ENCODE assay signal across 35 cellular contexts in genomic region chr10:35885076-35885475, GRCh38.
"Had no signal": no experiment of that assay in that cellular context is flagged by ENCODE, and none has a peak within 500 bp of the region (broad histone marks: within the 10 kb centered on the region; RNA-seq: fewer than 3 reads in every experiment).

No MANE protein-coding gene starts in this region.

- H3K9me3 Mint-ChIP-seq: activated B cell treated with CpG ODN at 0.5 μM for 24 hours; activated CD4-positive, alpha-beta memory T cell treated with anti-CD3 and anti-CD28 coated beads for 36 hours; activated naive CD4-positive, alpha-beta T cell treated with anti-CD3 and anti-CD28 coated beads, Interleukin-2, amount 50 U/mL, for 24 hours; activated naive CD8-positive, alpha-beta T cell treated with anti-CD3 and anti-CD28 coated beads, Interleukin-2, amount 10 ng/mL, durations not matched to agents 7 days and 5 days; activated T-helper 2 cell treated with anti-CD3 and anti-CD28 coated beads, Interferon-gamma antibody, Interleukin-2, Interleukin-4, amounts not matched to agents 10 μg/mL and 5 μg/mL and 100 μg/mL, durations not matched to agents 14 hours and 24 hours and 36 hours; T-helper 1 cell treated with Interleukin-12 subunit alpha and Interleukin-12 subunit beta and Interleukin-4 antibody, amounts not matched to agents 30 μg/mL and 1 μg/mL, for 36 hours; T-helper 2 cell treated with Interferon-gamma antibody and Interleukin-4, amounts not matched to agents 5 μg/mL and 100 μg/mL, for 36 hours had no signal

- H3K4me3 ChIP-seq: body of pancreas, breast epithelium, Peyer's patch, SJSA1 had no signal

- H3K9me3 ChIP-seq: body of pancreas, breast epithelium, Peyer's patch, SJSA1, SK-N-SH had no signal

- H3K36me3 Mint-ChIP-seq: activated CD4-positive, alpha-beta memory T cell treated with anti-CD3 and anti-CD28 coated beads for 36 hours; activated naive CD4-positive, alpha-beta T cell treated with anti-CD3 and anti-CD28 coated beads, Interleukin-2, amount 50 U/mL, for 24 hours; activated naive CD8-positive, alpha-beta T cell treated with anti-CD3 and anti-CD28 coated beads, Interleukin-2, amount 10 ng/mL, durations not matched to agents 7 days and 5 days had no signal

- H3K4me3 Mint-ChIP-seq: activated B cell treated with CpG ODN at 0.5 μM for 24 hours; activated CD4-positive, alpha-beta memory T cell treated with anti-CD3 and anti-CD28 coated beads for 36 hours; activated naive CD4-positive, alpha-beta T cell treated with anti-CD3 and anti-CD28 coated beads, Interleukin-2, amount 50 U/mL, for 24 hours; activated naive CD8-positive, alpha-beta T cell treated with anti-CD3 and anti-CD28 coated beads, Interleukin-2, amount 10 ng/mL, durations not matched to agents 7 days and 5 days; T-helper 1 cell treated with Interleukin-12 subunit alpha and Interleukin-12 subunit beta and Interleukin-4 antibody, amounts not matched to agents 30 μg/mL and 1 μg/mL, for 36 hours; T-helper 2 cell treated with Interferon-gamma antibody and Interleukin-4, amounts not matched to agents 5 μg/mL and 100 μg/mL, for 36 hours had no signal

- H3K4me2 ChIP-seq: KMS-11, SK-N-SH had no signal

- DNase-seq: activated B cell treated with CpG ODN at 0.5 μM for 24 hours; activated CD4-positive, alpha-beta memory T cell treated with anti-CD3 and anti-CD28 coated beads for 36 hours; activated CD4-positive, alpha-beta T cell treated with anti-CD3 and anti-CD28 coated beads for 4 hours; activated CD4-positive, alpha-beta T cell treated with anti-CD3 and anti-CD28 coated beads, Interleukin-2, amount 50 U/mL, for 1 hour; activated CD4-positive, CD25-positive, alpha-beta regulatory T cell treated with anti-CD3 and anti-CD28 coated beads, Interleukin-2, amount 50 U/mL, for 72 hours; activated CD8-positive, alpha-beta memory T cell treated with anti-CD3 and anti-CD28 coated beads, Interleukin-2, amount 50 U/mL, for 48 hours; activated gamma-delta T cell; activated naive CD4-positive, alpha-beta T cell treated with Interleukin-2 at 50 U/mL for 16 hours; activated naive CD8-positive, alpha-beta T cell treated with anti-CD3 and anti-CD28 coated beads, Interleukin-2, amount 10 ng/mL, durations not matched to agents 7 days and 5 days; caudate nucleus; cerebellar nuclear complex; MM.1S; MV-4-11; NCI-H1092; NCI-H1436 treated with DMSO at 0.1 percent for 48 hours; NCI-H1694 treated with DMSO at 0.1 percent for 48 hours; NCI-H2029; NCI-H2227 treated with DMSO at 0.1 percent for 48 hours; NCI-H446; NCI-H510A treated with DMSO at 0.1 percent for 48 hours; NCI-H526 treated with DMSO at 0.1 percent for 48 hours; NK-92 treated with Interleukin-12 subunit alpha and Interleukin-12 subunit beta, amount 100 ng/mL, for 24 hours; PC-3; Peyer's patch; RPMI8226; SHP77 treated with DMSO at 0.1 percent for 48 hours; SK-N-SH had no signal

- H3K36me3 ChIP-seq: breast epithelium, Peyer's patch, SJSA1 had no signal

- H3K27ac ChIP-seq: breast epithelium, KMS-11, Peyer's patch, SJSA1 had no signal

- H3K27me3 ChIP-seq: body of pancreas, breast epithelium, Peyer's patch, SJSA1 had no signal

- H3K27me3 Mint-ChIP-seq: activated B cell treated with CpG ODN at 0.5 μM for 24 hours; activated CD4-positive, alpha-beta memory T cell treated with anti-CD3 and anti-CD28 coated beads for 36 hours; activated naive CD8-positive, alpha-beta T cell treated with anti-CD3 and anti-CD28 coated beads, Interleukin-2, amount 10 ng/mL, durations not matched to agents 7 days and 5 days had no signal

- H3K27ac Mint-ChIP-seq: activated B cell treated with CpG ODN at 0.5 μM for 24 hours; activated CD4-positive, alpha-beta memory T cell treated with anti-CD3 and anti-CD28 coated beads for 36 hours; activated naive CD4-positive, alpha-beta T cell treated with anti-CD3 and anti-CD28 coated beads, Interleukin-2, amount 50 U/mL, for 24 hours; activated naive CD8-positive, alpha-beta T cell treated with anti-CD3 and anti-CD28 coated beads, Interleukin-2, amount 10 ng/mL, durations not matched to agents 7 days and 5 days; activated T-helper 2 cell treated with anti-CD3 and anti-CD28 coated beads, Interferon-gamma antibody, Interleukin-2, Interleukin-4, amounts not matched to agents 10 μg/mL and 5 μg/mL and 100 μg/mL, durations not matched to agents 14 hours and 24 hours and 36 hours; T-helper 1 cell treated with Interleukin-12 subunit alpha and Interleukin-12 subunit beta and Interleukin-4 antibody, amounts not matched to agents 30 μg/mL and 1 μg/mL, for 36 hours; T-helper 2 cell treated with Interferon-gamma antibody and Interleukin-4, amounts not matched to agents 5 μg/mL and 100 μg/mL, for 36 hours had no signal

- H3K4me1 Mint-ChIP-seq: activated B cell treated with CpG ODN at 0.5 μM for 24 hours; activated naive CD4-positive, alpha-beta T cell treated with anti-CD3 and anti-CD28 coated beads, Interleukin-2, amount 50 U/mL, for 24 hours; activated naive CD8-positive, alpha-beta T cell treated with anti-CD3 and anti-CD28 coated beads, Interleukin-2, amount 10 ng/mL, durations not matched to agents 7 days and 5 days had no signal

- H3K4me1 ChIP-seq: breast epithelium, Peyer's patch had no signal
